ENCODE assay signal across 17 cellular contexts in genomic region chr12:133026996-133027395, GRCh38. TPM values are rescaled to one million over a fixed set of nuclear protein-coding genes. Genes with fewer than 3 reads are reported as not detected.
DNase-seq lines count a peak whose midpoint lies in the region; ATAC-seq lines count a peak whose summit lies in the region.
"Had no signal": no experiment of that assay in that cellular context is flagged by ENCODE, and none has a peak within 500 bp of the region (broad histone marks: within the 10 kb centered on the region; RNA-seq: fewer than 3 reads in every experiment).

No MANE protein-coding gene starts in this region.

- DNase-seq in ACHN (peak; percentile 19), HT1080 (ENCODE audit: low read depth) (peak; percentile 6), amniotic epithelial cell (ENCODE audit: low read depth) (peak; percentile 71), kidney tubule cell (ENCODE audit: low spot score) (peak; percentile 53), UCSD-AML1 (lab: John Stamatoyannopoulos, UW; ENCODE audit: unreplicated experiment) (no peak)
- DNase-seq: CD4-positive, CD25-positive, alpha-beta regulatory T cell; DMS79; Karpas-422; NCI-H1417 treated with DMSO at 0.1 percent for 48 hours; NCI-H187; NCI-H446 treated with DMSO at 0.1 percent for 48 hours; NCI-H526 treated with DMSO at 0.1 percent for 48 hours; SHP77 treated with DMSO at 0.1 percent for 48 hours; SW 1271 had no signal

- in situ Hi-C loops in ACHN (cut with HindIII; ENCODE audit: low pct_ligation_motif_present, low pct_unique_long_range_greater_than_20kb, low sequenced_read_pairs) = no loop called here

- ATAC-seq in HG03432 (IDR thresholded peaks at IDR 0.05; ENCODE audit: unreplicated experiment) (no peak), GM19351 (IDR thresholded peaks at IDR 0.05; ENCODE audit: unreplicated experiment) (no peak)
- ATAC-seq: GM12878 had no signal

RNA-seq across cellular contexts. Expression of gene ZNF84, which starts 10.3 kb away (rescaled TPM):
- 13.4 and 14.3 TPM in 2 replicates for total RNA-seq in HT1080 (2014; rRNA removed; shearing (Covaris generic))
- 7.2 and 10.4 TPM in 2 replicates for polyA plus RNA-seq in HT1080 (2015; cell fraction: cytosol; rRNA removed)
- polyA plus RNA-seq in HT1080 (2015; cell fraction: nucleus; rRNA removed) = 39.0 and 42.5 TPM in 2 replicates

RNA-seq across cellular contexts. Expression of gene ZNF26, which starts 40.8 kb away (rescaled TPM):
- 11.7 and 12.8 TPM in 2 replicates for total RNA-seq in HT1080 (2014; rRNA removed; shearing (Covaris generic))
- polyA plus RNA-seq in HT1080 (2015; cell fraction: cytosol; rRNA removed) = 10.5 and 11.3 TPM in 2 replicates
- polyA plus RNA-seq in HT1080 (2015; cell fraction: nucleus; rRNA removed) = 18.0 and 25.6 TPM in 2 replicates

RNA-seq across cellular contexts. Expression of gene ZNF140, which starts 53.7 kb away (rescaled TPM):
- total RNA-seq in HT1080 (2014; rRNA removed; shearing (Covaris generic)) = 14.9 and 15.2 TPM in 2 replicates
- polyA plus RNA-seq in HT1080 (2015; cell fraction: cytosol; rRNA removed) = 8.2 and 11.4 TPM in 2 replicates
- 11.8 and 13.6 TPM in 2 replicates for polyA plus RNA-seq in HT1080 (2015; cell fraction: nucleus; rRNA removed)
